In genomic region chr12:106854723-106855122, GRCh38 we compare ENCODE assay signal across 14 cellular contexts.
A peak's percentile ranks its signal among the peaks of the same experiment; 100 is the strongest.
DNase-seq lines count a peak whose midpoint lies in the region; ATAC-seq and TF ChIP-seq lines count a peak whose summit lies in the region.
"Had no signal": no experiment of that assay in that cellular context is flagged by ENCODE, and none has a peak within 500 bp of the region (broad histone marks: within the 10 kb centered on the region; RNA-seq: fewer than 3 reads in every experiment).

No MANE protein-coding gene starts in this region.

- H3K27me3 Mint-ChIP-seq in T-helper 2 cell treated with Interferon-gamma antibody and Interleukin-4, amounts not matched to agents 5 μg/mL and 100 μg/mL, for 36 hours (ENCODE audit: low read depth) = no peaks in the 10 kb centered on the region
- H3K27me3 Mint-ChIP-seq in GM23338 (ENCODE audit: insufficient read depth, low read depth, poor library complexity) = no peaks in the 10 kb centered on the region

- H3K27ac Mint-ChIP-seq in T-helper 2 cell treated with Interferon-gamma antibody and Interleukin-4, amounts not matched to agents 5 μg/mL and 100 μg/mL, for 36 hours = peak overlapping the region; percentile 28
- H3K27ac Mint-ChIP-seq in GM23338 = 0 out of 2 replicates have a peak overlapping the region, but pooled peaks have one; percentile 49

- H3K79me2 ChIP-seq in GM23338 (replicated peaks; ENCODE audit: insufficient read depth) (no peaks in the 10 kb centered on the region), hepatocyte (no peaks in the 10 kb centered on the region)

- ATAC-seq in heart left ventricle (peak; percentile 49 to 88 (median 62)), left cardiac atrium (no peak), GM23338 (no peak)
- ATAC-seq: HCT116 had no signal

- TF ChIP-seq CTCF in heart left ventricle (IDR thresholded peaks at IDR 0.05) (no peak), GM23338 (conservative IDR thresholded peaks at IDR 0.05; ENCODE audit: low read depth in 2 of 2) (no peak), hepatocyte (IDR thresholded peaks at IDR 0.05; ENCODE audit: poor library complexity) (no peak)

- H3K27ac ChIP-seq in heart left ventricle = no peak overlapping the region
- no peak overlapping the region for H3K27ac ChIP-seq in GM23338 (ENCODE audit: low read depth)
- no peak overlapping the region for H3K27ac ChIP-seq in hepatocyte
- H3K27ac ChIP-seq: HL-60, PC-9 had no signal

- no peaks in the 10 kb centered on the region for H3F3A ChIP-seq in GM23338 (replicated peaks; ENCODE audit: low read depth)

- intact Hi-C loops in heart left ventricle (cut with DNase I) (no loop called here), left cardiac atrium (cut with DNase I) (no loop called here)

- H4K20me1 ChIP-seq in GM23338 (replicated peaks; ENCODE audit: insufficient read depth) (no peaks in the 10 kb centered on the region; the same call in 1 of the 2 replicates), hepatocyte (ENCODE audit: insufficient read depth, poor library complexity, severe bottlenecking) (no peaks in the 10 kb centered on the region)

- no peak overlapping the region for H2AFZ ChIP-seq in GM23338
- no peak overlapping the region for H2AFZ ChIP-seq in hepatocyte
- H2AFZ ChIP-seq: PC-9 had no signal

- DNase-seq in T-helper 2 cell treated with Interferon-gamma antibody and Interleukin-4, amounts not matched to agents 5 μg/mL and 100 μg/mL, for 36 hours (ENCODE audit: low spot score) = no peak
- DNase-seq in T-helper 2 cell = no peak
- no peak for DNase-seq in heart left ventricle
- DNase-seq in left cardiac atrium = no peak
- DNase-seq in GM23338 (ENCODE audit: low spot score) = no peak
- no peak for DNase-seq in hepatocyte (ENCODE audit: low spot score)
- DNase-seq in SKM-1 (lab: John Stamatoyannopoulos, UW; ENCODE audit: unreplicated experiment) = no peak
- DNase-seq: C1 segment of cervical spinal cord, DMS153, NCI-H1930, NCI-H526 treated with DMSO at 0.1 percent for 48 hours, PC-9 had no signal

- H3K4me1 ChIP-seq in heart left ventricle (peaks cover 0 to 12% (median 0%) of the 10 kb centered on the region in 12 donors), GM23338 (ENCODE audit: insufficient read depth) (peaks cover 7% of the 10 kb centered on the region), hepatocyte (ENCODE audit: insufficient read depth) (peaks cover 10% of the 10 kb centered on the region)

- H3K4me2 ChIP-seq in GM23338 (no peak overlapping the region), hepatocyte (peak overlapping the region; percentile 19)
- H3K4me2 ChIP-seq: PC-9 had no signal

- H3K4me3 ChIP-seq in heart left ventricle = no peak overlapping the region
- no peak overlapping the region for H3K4me3 ChIP-seq in GM23338
- H3K4me3 ChIP-seq in hepatocyte = no peak overlapping the region
- H3K4me3 ChIP-seq: PC-9 had no signal

- no peaks in the 10 kb centered on the region for H3K9me3 ChIP-seq in heart left ventricle
- no peaks in the 10 kb centered on the region for H3K9me3 ChIP-seq in hepatocyte (ENCODE audit: low read depth)

- TF ChIP-seq POLR2A in heart left ventricle (IDR thresholded peaks at IDR 0.05) = no peak

- H3K36me3 Mint-ChIP-seq in T-helper 2 cell treated with Interferon-gamma antibody and Interleukin-4, amounts not matched to agents 5 μg/mL and 100 μg/mL, for 36 hours (ENCODE audit: low read depth) = peaks cover 10% of the 10 kb centered on the region
- H3K36me3 Mint-ChIP-seq in GM23338 (ENCODE audit: low read depth) = peaks cover 12% of the 10 kb centered on the region

- H3K4me1 Mint-ChIP-seq in T-helper 2 cell treated with Interferon-gamma antibody and Interleukin-4, amounts not matched to agents 5 μg/mL and 100 μg/mL, for 36 hours (ENCODE audit: low read depth) = peaks cover 8% of the 10 kb centered on the region
- H3K4me1 Mint-ChIP-seq in GM23338 = peaks cover 5% of the 10 kb centered on the region; the same call in 2 of the 3 replicates

- H3K9me2 ChIP-seq in GM23338 (ENCODE audit: insufficient read depth) = no peaks in the 10 kb centered on the region
- H3K9me2 ChIP-seq in hepatocyte (replicated peaks; ENCODE audit: insufficient read depth) = no peaks in the 10 kb centered on the region

- H3K9me3 Mint-ChIP-seq in T-helper 2 cell treated with Interferon-gamma antibody and Interleukin-4, amounts not matched to agents 5 μg/mL and 100 μg/mL, for 36 hours = no peaks in the 10 kb centered on the region
- peaks cover 7% of the 10 kb centered on the region; the same call in 1 of the 3 replicates for H3K9me3 Mint-ChIP-seq in GM23338

- H3K27me3 ChIP-seq in heart left ventricle = no peaks in the 10 kb centered on the region
- no peaks in the 10 kb centered on the region for H3K27me3 ChIP-seq in GM23338 (ENCODE audit: insufficient read depth)
- no peaks in the 10 kb centered on the region for H3K27me3 ChIP-seq in hepatocyte

- no peak overlapping the region for H3K4me3 Mint-ChIP-seq in T-helper 2 cell treated with Interferon-gamma antibody and Interleukin-4, amounts not matched to agents 5 μg/mL and 100 μg/mL, for 36 hours
- H3K4me3 Mint-ChIP-seq in GM23338 = no peak overlapping the region

- peaks cover 0 to 58% (median 21%) of the 10 kb centered on the region in 9 donors for H3K36me3 ChIP-seq in heart left ventricle
- peaks cover 10% of the 10 kb centered on the region for H3K36me3 ChIP-seq in GM23338 (ENCODE audit: insufficient read depth)
- no peaks in the 10 kb centered on the region for H3K36me3 ChIP-seq in hepatocyte (replicated peaks; ENCODE audit: insufficient read depth, low read depth)

- WGBS in heart left ventricle, 4 donors = 79 to 87% (median 83%) methylated on average over 4 of the region's 4 CpGs
- 96% methylated on average over 4 of the region's 4 CpGs for WGBS in hepatocyte (ENCODE audit: low lambda C conversion rate, missing lambda C conversion rate)

TF ChIP-seq in GM23338, 12 proteins besides CTCF, POLR2A, EP300 and RAD21 (continues in another document):
- TF ChIP-seq ETS1 (IDR thresholded peaks at IDR 0.05) (no peak), ZNF462 (CRISPR knock-in tag; IDR thresholded peaks at IDR 0.05) (no peak)

Comparison
In these comparisons a context has a peak if more than half of its experiments do, and no peak if none do; other contexts are left out.
1. ATAC-seq: peak in heart left ventricle (4 of 4); none in left cardiac atrium (0 of 2) and GM23338 (single experiment).